In genomic region chr1:75074719-75075395, GRCh38 we compare ENCODE assay signal across 1 cellular context.
TF ChIP-seq lines count a peak whose summit lies in the region.

No MANE protein-coding gene starts in this region.

TF ChIP-seq in H1, 55 proteins besides CTCF, POLR2A, EP300 and RAD21 (continued from another document):
- peak; percentile 69 for TF ChIP-seq CHD7 (IDR thresholded peaks at IDR 0.05; ENCODE audit: insufficient replicate concordance, low read length)
- TF ChIP-seq JUND (IDR thresholded peaks at IDR 0.05; ENCODE audit: low read length), result no peak
- TF ChIP-seq RXRA (IDR thresholded peaks at IDR 0.05; ENCODE audit: insufficient read depth, low read depth, low read length), result no peak
TF ChIP-seq in H1: peak in this region for 2.
